Comparison of ENCODE assay signal across 14 cellular contexts in genomic region chr10:80484243-80484642, GRCh38. TPM values are rescaled to one million over a fixed set of nuclear protein-coding genes. Genes with fewer than 3 reads are reported as not detected.
DNase-seq lines count a peak whose midpoint lies in the region; TF ChIP-seq lines count a peak whose summit lies in the region.
"Had no signal": no experiment of that assay in that cellular context is flagged by ENCODE, and none has a peak within 500 bp of the region (broad histone marks: within the 10 kb centered on the region; RNA-seq: fewer than 3 reads in every experiment).

No MANE protein-coding gene starts in this region.

- H3K9ac ChIP-seq in BLaER1, result no peak overlapping the region; the same call in 1 of the 2 replicates
- H3K9ac ChIP-seq in GM23248, result no peak overlapping the region
- peak overlapping the region; percentile 12 for H3K9ac ChIP-seq in mucosa of stomach (ENCODE audit: low read length)

- in situ Hi-C loops in GM23248 (cut with MboI), result no loop called here

- H4K20me1 ChIP-seq in BLaER1, result peaks cover 92% of the 10 kb centered on the region
- H4K20me1 ChIP-seq in GM23248 (ENCODE audit: insufficient read depth), result no peaks in the 10 kb centered on the region

- H3K36me3 ChIP-seq in BLaER1, result peaks cover 50% of the 10 kb centered on the region
- no peaks in the 10 kb centered on the region for H3K36me3 ChIP-seq in GM23248 (ENCODE audit: low read depth)
- no peaks in the 10 kb centered on the region for H3K36me3 ChIP-seq in mucosa of stomach (ENCODE audit: control insufficient read depth, insufficient read depth, low read length)

- no peaks in the 10 kb centered on the region for H3K9me3 ChIP-seq in BLaER1
- H3K9me3 ChIP-seq in GM23248 (ENCODE audit: low read depth), result no peaks in the 10 kb centered on the region
- H3K9me3 ChIP-seq in mucosa of stomach (ENCODE audit: control insufficient read depth, low read length), result no peaks in the 10 kb centered on the region
- H3K9me3 ChIP-seq: right atrium auricular region had no signal

- CTCF ChIA-PET in Calu3 (lab: Charles Lee), result interaction anchor here (0.7 to 1.0 kb wide), 3 partner anchors 14 to 40 kb away, joined by 3 to 4 read pairs (median 3); no protein-coding TSS in a partner anchor

- DNase-seq in GM23248 (peak; percentile 35), kidney glomerular epithelial cell (lab: John Stamatoyannopoulos, UW) (no peak), Calu3 (no peak), globus pallidus (ENCODE audit: low spot score) (no peak), KG1 (lab: John Stamatoyannopoulos, UW) (no peak)
- DNase-seq: C1 segment of cervical spinal cord, foreskin fibroblast, GDM1, Karpas-422, NCI-H2029 had no signal

- peak overlapping the region; percentile 70 for H3K4me3 Mint-ChIP-seq in activated naive CD4-positive, alpha-beta T cell treated with anti-CD3 and anti-CD28 coated beads, Interleukin-2, amount 50 U/mL, for 24 hours
- H3K4me3 Mint-ChIP-seq in Calu3 (ENCODE audit: low read depth, unreplicated experiment), result no peak overlapping the region

- peak overlapping the region; percentile 92 for H3K27ac Mint-ChIP-seq in activated naive CD4-positive, alpha-beta T cell treated with anti-CD3 and anti-CD28 coated beads, Interleukin-2, amount 50 U/mL, for 24 hours
- H3K27ac Mint-ChIP-seq in Calu3 (ENCODE audit: unreplicated experiment), result no peak overlapping the region

- H3K4me2 ChIP-seq in BLaER1 (peak overlapping the region; percentile 76), GM23248 (ENCODE audit: unreplicated experiment) (no peak overlapping the region)

- BruUV-seq in Calu3 (replicated peaks; lab: Mats Ljungman, UMichigan), result no TSS peak

- peaks cover 84% of the 10 kb centered on the region for H3K4me1 ChIP-seq in BLaER1
- peaks cover 11% of the 10 kb centered on the region for H3K4me1 ChIP-seq in GM23248 (ENCODE audit: insufficient read depth)
- H3K4me1 ChIP-seq in mucosa of stomach (ENCODE audit: control insufficient read depth, insufficient read depth, low read length), result peaks cover 35% of the 10 kb centered on the region

- no peaks in the 10 kb centered on the region for H3F3A ChIP-seq in GM23248 (ENCODE audit: insufficient read depth)

- H3K4me1 Mint-ChIP-seq in activated naive CD4-positive, alpha-beta T cell treated with anti-CD3 and anti-CD28 coated beads, Interleukin-2, amount 50 U/mL, for 24 hours, result peaks cover 88% of the 10 kb centered on the region
- peaks cover 33% of the 10 kb centered on the region for H3K4me1 Mint-ChIP-seq in Calu3 (ENCODE audit: low read depth, unreplicated experiment)

- peaks cover 78% of the 10 kb centered on the region for H3K79me2 ChIP-seq in GM23248 (ENCODE audit: insufficient read depth)

- intact Hi-C loops in Calu3 (cut with micrococcal nuclease; ENCODE audit: unreplicated experiment), result no loop called here

- no peaks in the 10 kb centered on the region for H3K27me3 Mint-ChIP-seq in activated naive CD4-positive, alpha-beta T cell treated with anti-CD3 and anti-CD28 coated beads, Interleukin-2, amount 50 U/mL, for 24 hours
- no peaks in the 10 kb centered on the region for H3K27me3 Mint-ChIP-seq in Calu3 (ENCODE audit: unreplicated experiment)

- H2AFZ ChIP-seq in GM23248, result no peak overlapping the region

- H3K27ac ChIP-seq in BLaER1, result peak overlapping the region; percentile 51
- H3K27ac ChIP-seq in GM23248, result peak overlapping the region; percentile 24; the same call in 1 of the 2 replicates
- H3K27ac ChIP-seq: right atrium auricular region had no signal

- H3K27me3 ChIP-seq in BLaER1, result no peaks in the 10 kb centered on the region
- H3K27me3 ChIP-seq in GM23248 (replicated peaks; ENCODE audit: insufficient read depth), result no peaks in the 10 kb centered on the region
- H3K27me3 ChIP-seq in mucosa of stomach (ENCODE audit: control insufficient read depth, insufficient read depth, low read length), result no peaks in the 10 kb centered on the region
- H3K27me3 ChIP-seq: right atrium auricular region had no signal

- H3K4me3 ChIP-seq in BLaER1 (no peak overlapping the region), GM23248 (no peak overlapping the region), mucosa of stomach (ENCODE audit: low read length) (no peak overlapping the region)
- H3K4me3 ChIP-seq: right atrium auricular region had no signal

- no peaks in the 10 kb centered on the region for H3K9me3 Mint-ChIP-seq in activated naive CD4-positive, alpha-beta T cell treated with anti-CD3 and anti-CD28 coated beads, Interleukin-2, amount 50 U/mL, for 24 hours
- no peaks in the 10 kb centered on the region for H3K9me3 Mint-ChIP-seq in Calu3 (ENCODE audit: low read depth, unreplicated experiment)

- H3K36me3 Mint-ChIP-seq in activated naive CD4-positive, alpha-beta T cell treated with anti-CD3 and anti-CD28 coated beads, Interleukin-2, amount 50 U/mL, for 24 hours, result peaks cover 9% of the 10 kb centered on the region
- peaks cover 28% of the 10 kb centered on the region for H3K36me3 Mint-ChIP-seq in Calu3 (ENCODE audit: insufficient read depth, unreplicated experiment)

- 30 to 31% methylated on average over 6 of the region's 6 CpGs for whole genome bisulfite sequencing in GM23248 (ENCODE audit: low coverage in 1 of 2, low lambda C conversion rate in 2 of 2, missing lambda C conversion rate in 2 of 2), 2 experiments

- TF ChIP-seq CTCF in Calu3 (IDR thresholded peaks at IDR 0.05; ENCODE audit: unreplicated experiment), result no peak

- no peaks in the 10 kb centered on the region for H3K9me2 ChIP-seq in GM23248 (ENCODE audit: insufficient read depth)

RNA-seq across cellular contexts. Expression of gene TSPAN14, which starts 30.1 kb away (rescaled TPM):
- 14.1 and 16.1 TPM in 2 replicates for total RNA-seq in GM23248 (2014; rRNA removed; shearing (Covaris generic))
- 22.9 and 23.7 TPM in 2 replicates for polyA plus RNA-seq in GM23248 (2016; fragmentation: Nextera tagmentation; extraction: Ambion mirVana)
- 98.6 and 116 TPM in 2 replicates for total RNA-seq in Calu3 (2022)

RNA-seq across cellular contexts. Expression of gene SH2D4B, which starts 53.5 kb away (rescaled TPM):
- total RNA-seq in GM23248 (2014; rRNA removed; shearing (Covaris generic)), result not detected in 2 replicates
- not detected in 2 replicates for polyA plus RNA-seq in GM23248 (2016; fragmentation: Nextera tagmentation; extraction: Ambion mirVana)
- 0.24 TPM in 1 of 2 replicates, not detected in the other for total RNA-seq in Calu3 (2022)
